Comparison of ENCODE assay signal across 1 cellular context in the genomic region with DNA sequence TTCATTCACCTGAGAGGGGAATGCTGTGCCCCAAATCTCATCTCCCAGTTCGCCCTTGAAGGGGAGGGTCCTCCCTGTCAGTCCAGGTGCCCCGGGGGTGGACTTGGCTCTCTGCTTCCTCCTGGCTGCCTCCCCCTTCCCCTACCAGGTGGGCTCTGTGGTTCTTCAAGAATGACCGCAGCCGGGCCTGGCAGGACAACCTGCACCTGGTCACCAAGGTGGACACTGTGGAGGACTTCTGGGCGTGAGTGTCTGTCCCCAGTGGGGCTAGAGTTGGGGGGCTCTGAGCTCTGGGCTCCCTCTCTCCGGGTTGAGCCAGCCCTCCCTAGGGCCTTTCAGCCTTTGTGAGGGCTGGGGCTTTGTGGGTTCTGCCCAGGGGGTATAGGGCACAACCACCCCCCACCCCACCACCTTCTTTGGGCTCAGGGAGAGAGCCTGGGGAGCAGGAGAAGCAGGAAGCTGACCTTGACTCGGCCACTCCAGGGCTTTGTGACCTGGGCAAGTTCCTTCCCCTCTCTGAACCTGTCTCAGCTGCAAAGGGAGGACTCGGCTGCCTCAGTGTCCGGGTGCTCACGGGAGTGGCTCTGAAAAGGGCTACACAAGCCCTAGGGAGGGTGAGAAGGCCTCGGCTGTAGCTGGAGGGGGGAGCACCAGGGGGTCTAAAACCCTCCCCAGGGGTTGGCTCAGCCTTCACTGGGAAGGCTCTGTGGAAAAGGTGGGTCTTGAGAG.
TF ChIP-seq lines count a peak whose summit lies in the region.

No MANE protein-coding gene starts in this region.

TF ChIP-seq in HEK293, 187 proteins besides CTCF, POLR2A, EP300 and RAD21 (continued from another document):
- TF ChIP-seq ZFP41 (tag by site-specific recombination; IDR thresholded peaks at IDR 0.05; ENCODE audit: borderline replicate concordance), result no peak
- no peak for TF ChIP-seq MYNN (tag by site-specific recombination; IDR thresholded peaks at IDR 0.05; ENCODE audit: borderline replicate concordance)
- TF ChIP-seq, protein P1, sequence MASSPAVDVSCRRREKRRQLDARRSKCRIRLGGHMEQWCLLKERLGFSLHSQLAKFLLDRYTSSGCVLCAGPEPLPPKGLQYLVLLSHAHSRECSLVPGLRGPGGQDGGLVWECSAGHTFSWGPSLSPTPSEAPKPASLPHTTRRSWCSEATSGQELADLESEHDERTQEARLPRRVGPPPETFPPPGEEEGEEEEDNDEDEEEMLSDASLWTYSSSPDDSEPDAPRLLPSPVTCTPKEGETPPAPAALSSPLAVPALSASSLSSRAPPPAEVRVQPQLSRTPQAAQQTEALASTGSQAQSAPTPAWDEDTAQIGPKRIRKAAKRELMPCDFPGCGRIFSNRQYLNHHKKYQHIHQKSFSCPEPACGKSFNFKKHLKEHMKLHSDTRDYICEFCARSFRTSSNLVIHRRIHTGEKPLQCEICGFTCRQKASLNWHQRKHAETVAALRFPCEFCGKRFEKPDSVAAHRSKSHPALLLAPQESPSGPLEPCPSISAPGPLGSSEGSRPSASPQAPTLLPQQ (tag by site-specific recombination; IDR thresholded peaks at IDR 0.05), result no peak
- TF ChIP-seq, protein P2, sequence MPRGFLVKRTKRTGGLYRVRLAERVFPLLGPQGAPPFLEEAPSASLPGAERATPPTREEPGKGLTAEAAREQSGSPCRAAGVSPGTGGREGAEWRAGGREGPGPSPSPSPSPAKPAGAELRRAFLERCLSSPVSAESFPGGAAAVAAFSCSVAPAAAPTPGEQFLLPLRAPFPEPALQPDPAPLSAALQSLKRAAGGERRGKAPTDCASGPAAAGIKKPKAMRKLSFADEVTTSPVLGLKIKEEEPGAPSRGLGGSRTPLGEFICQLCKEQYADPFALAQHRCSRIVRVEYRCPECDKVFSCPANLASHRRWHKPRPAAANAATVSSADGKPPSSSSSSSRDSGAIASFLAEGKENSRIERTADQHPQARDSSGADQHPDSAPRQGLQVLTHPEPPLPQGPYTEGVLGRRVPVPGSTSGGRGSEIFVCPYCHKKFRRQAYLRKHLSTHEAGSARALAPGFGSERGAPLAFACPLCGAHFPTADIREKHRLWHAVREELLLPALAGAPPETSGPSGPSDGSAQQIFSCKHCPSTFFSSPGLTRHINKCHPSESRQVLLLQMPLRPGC (tag by site-specific recombination; IDR thresholded peaks at IDR 0.05), result no peak
- TF ChIP-seq, protein P3, sequence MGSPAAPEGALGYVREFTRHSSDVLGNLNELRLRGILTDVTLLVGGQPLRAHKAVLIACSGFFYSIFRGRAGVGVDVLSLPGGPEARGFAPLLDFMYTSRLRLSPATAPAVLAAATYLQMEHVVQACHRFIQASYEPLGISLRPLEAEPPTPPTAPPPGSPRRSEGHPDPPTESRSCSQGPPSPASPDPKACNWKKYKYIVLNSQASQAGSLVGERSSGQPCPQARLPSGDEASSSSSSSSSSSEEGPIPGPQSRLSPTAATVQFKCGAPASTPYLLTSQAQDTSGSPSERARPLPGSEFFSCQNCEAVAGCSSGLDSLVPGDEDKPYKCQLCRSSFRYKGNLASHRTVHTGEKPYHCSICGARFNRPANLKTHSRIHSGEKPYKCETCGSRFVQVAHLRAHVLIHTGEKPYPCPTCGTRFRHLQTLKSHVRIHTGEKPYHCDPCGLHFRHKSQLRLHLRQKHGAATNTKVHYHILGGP (tag by site-specific recombination; IDR thresholded peaks at IDR 0.05), result no peak
TF ChIP-seq in HEK293: peak in this region for 1.
